13 cellular contexts compared by ENCODE assay signal in the genomic region with DNA sequence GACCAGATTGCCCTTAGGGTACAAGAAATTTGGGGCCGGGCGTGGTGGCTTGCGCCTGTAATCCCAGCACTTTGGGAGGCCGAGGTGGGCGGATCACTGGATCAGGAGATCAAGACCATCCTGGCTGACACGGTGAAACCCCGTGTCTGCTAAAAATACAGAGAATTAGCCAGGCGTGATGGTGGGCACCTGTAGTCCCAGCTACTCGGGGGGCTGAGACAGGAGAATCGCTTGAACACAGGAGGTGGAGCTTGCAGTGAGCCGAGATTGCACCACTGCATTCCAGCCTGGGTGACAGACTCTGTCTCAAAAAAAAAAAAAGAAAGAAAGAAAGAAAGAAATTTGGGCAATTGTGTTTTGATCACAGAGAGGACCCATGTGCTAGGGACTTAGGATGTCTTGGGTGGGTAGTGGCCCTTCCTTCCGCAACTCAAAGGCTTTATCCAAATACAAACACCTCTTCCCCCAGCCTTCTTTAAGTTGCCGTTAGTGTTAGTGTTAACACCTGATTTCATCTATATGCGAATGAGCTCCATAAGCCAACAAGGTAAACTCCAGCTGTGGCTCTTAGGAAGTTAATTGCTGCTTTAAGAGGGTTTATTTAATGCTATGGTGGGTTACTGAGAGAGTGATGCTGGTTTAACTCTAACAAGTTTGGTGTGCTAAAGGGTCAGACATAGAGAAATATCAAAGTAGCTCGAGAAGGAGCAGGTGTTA. TPM values are rescaled to one million over a fixed set of nuclear protein-coding genes. Genes with fewer than 3 reads are reported as not detected.
A peak's percentile ranks its signal among the peaks of the same experiment; 100 is the strongest.
DNase-seq lines count a peak whose midpoint lies in the region; ATAC-seq, FAIRE-seq and TF ChIP-seq lines count a peak whose summit lies in the region.
"Had no signal": no experiment of that assay in that cellular context is flagged by ENCODE, and none has a peak within 500 bp of the region (broad histone marks: within the 10 kb centered on the region; RNA-seq: fewer than 3 reads in every experiment).

No MANE protein-coding gene starts in this region.

- no peaks in the 10 kb centered on the region for H3K36me3 Mint-ChIP-seq in natural killer cell

- ATAC-seq in GM19035 (IDR thresholded peaks at IDR 0.05; ENCODE audit: unreplicated experiment) (peak; percentile 28), GM21619 (IDR thresholded peaks at IDR 0.05; ENCODE audit: unreplicated experiment) (peak; percentile 23), HG03159 (IDR thresholded peaks at IDR 0.05; ENCODE audit: unreplicated experiment) (peak; percentile 34), natural killer cell (no peak)

- no peaks in the 10 kb centered on the region for H3K4me1 Mint-ChIP-seq in natural killer cell

- no peaks in the 10 kb centered on the region for H3K9me3 Mint-ChIP-seq in natural killer cell
- H3K9me3 Mint-ChIP-seq: stimulated activated naive B cell treated with anti-CD40 and anti-IgM and Interleukin-4, amounts not matched to agents 10 μg/mL and 1 μg/mL and 100 μg/mL, for 72 hours had no signal

- TF ChIP-seq POLR2A in uterus (IDR thresholded peaks at IDR 0.05) = no peak

- DNase-seq in RCC 7860 (ENCODE audit: low spot score) = no peak
- no peak for DNase-seq in uterus
- no peak for DNase-seq in activated naive CD4-positive, alpha-beta T cell treated with Interleukin-2 at 50 U/mL for 16 hours
- DNase-seq in natural killer cell = no peak
- DNase-seq: amygdala; Karpas-422; NCI-H2227 treated with DMSO at 0.1 percent for 48 hours; nucleus accumbens; stimulated activated naive B cell treated with anti-CD40 and anti-IgM and Interleukin-4, amounts not matched to agents 10 μg/mL and 1 μg/mL and 100 μg/mL, for 72 hours had no signal

- H3K27me3 Mint-ChIP-seq in natural killer cell (ENCODE audit: low read depth in 2 of 2) = peaks cover 35 to 69% of the 10 kb centered on the region in 2 donors

- no peak for FAIRE-seq in RCC 7860 (lab: Jason Lieb, UNC)

- H3K9me3 ChIP-seq in mucosa of rectum (ENCODE audit: control insufficient read depth in 2 of 2, low read length in 2 of 2) (no peaks in the 10 kb centered on the region), uterus (no peaks in the 10 kb centered on the region)

- no peak overlapping the region for H3K4me3 Mint-ChIP-seq in natural killer cell
- H3K4me3 Mint-ChIP-seq: stimulated activated naive B cell treated with anti-CD40 and anti-IgM and Interleukin-4, amounts not matched to agents 10 μg/mL and 1 μg/mL and 100 μg/mL, for 72 hours had no signal

- H3K27me3 ChIP-seq in mucosa of rectum (ENCODE audit: control insufficient read depth in 2 of 2, insufficient read depth in 2 of 2, low read length in 2 of 2) (no peaks in the 10 kb centered on the region), uterus (no peaks in the 10 kb centered on the region)

- TF ChIP-seq CTCF in uterus (IDR thresholded peaks at IDR 0.05) (no peak), natural killer cell (IDR thresholded peaks at IDR 0.05) (no peak)

- H3K27ac ChIP-seq in mucosa of rectum (ENCODE audit: low read depth in 2 of 2, low read length in 2 of 2) (peak overlapping the region; percentile 24 to 48), uterus (no peak overlapping the region)

- intact Hi-C loops in uterus (cut with DNase I; ENCODE audit: low total_unique reads) (no loop called here), natural killer cell (cut with micrococcal nuclease) (no loop called here)

- H3K4me1 ChIP-seq in mucosa of rectum (ENCODE audit: control insufficient read depth in 2 of 2, insufficient read depth in 2 of 2, low read length in 2 of 2) (no peaks in the 10 kb centered on the region), uterus (no peaks in the 10 kb centered on the region)

- no peak overlapping the region for H3K27ac Mint-ChIP-seq in natural killer cell
- H3K27ac Mint-ChIP-seq: stimulated activated naive B cell treated with anti-CD40 and anti-IgM and Interleukin-4, amounts not matched to agents 10 μg/mL and 1 μg/mL and 100 μg/mL, for 72 hours had no signal

- H3K36me3 ChIP-seq in mucosa of rectum (ENCODE audit: control insufficient read depth in 2 of 2, insufficient read depth in 2 of 2, low read length in 2 of 2) = no peaks in the 10 kb centered on the region
- no peaks in the 10 kb centered on the region for H3K36me3 ChIP-seq in uterus

- H3K9ac ChIP-seq in mucosa of rectum (ENCODE audit: low read depth in 1 of 2, low read length in 2 of 2) = no peak overlapping the region

- H3K4me3 ChIP-seq in mucosa of rectum (ENCODE audit: low read length in 2 of 2) (no peak overlapping the region), uterus (no peak overlapping the region)

RNA-seq across cellular contexts. Expression of a gene that starts 8.6 kb away (rescaled TPM):
- 1 to 10 TPM in 2 of 4 donors, under 1 TPM in 1, not detected in 1; 0.29 to 2.6 (median 2.1) TPM for total RNA-seq in uterus
- total RNA-seq in natural killer cell = not detected

RNA-seq across cellular contexts. Expression of a gene that starts 54.4 kb away (rescaled TPM):
- total RNA-seq in uterus (100 to 1,000 TPM in 1 of 4 donors, 10 to 100 TPM in 3; 18.2 to 170 (median 55.8) TPM), natural killer cell (10 to 100 TPM; 14.0 to 18.8 (median 16.7) TPM)

RNA-seq across cellular contexts. Expression of a gene that starts 55.1 kb away (rescaled TPM):
- total RNA-seq in uterus (100 to 1,000 TPM; 131 to 771 (median 450) TPM), natural killer cell (not detected)

Comparison
In these comparisons a context has a peak if more than half of its experiments do, and no peak if none do; other contexts are left out.
1. ATAC-seq: peak in GM19035 (single experiment), GM21619 (single experiment) and HG03159 (single experiment); none in natural killer cell (0 of 3).
2. H3K27ac ChIP-seq: peak in mucosa of rectum (2 of 2); none in uterus (0 of 2).
3. RNA of a gene that starts 55.1 kb away (total RNA-seq): 131 to 771 TPM in uterus; not detected in natural killer cell; every median in the first group is over 100 times any median in the second.